ENCODE assay signal across 14 cellular contexts in genomic region chr18:21327101-21327500, GRCh38.
DNase-seq lines count a peak whose midpoint lies in the region; ATAC-seq and TF ChIP-seq lines count a peak whose summit lies in the region.
"Had no signal": no experiment of that assay in that cellular context is flagged by ENCODE, and none has a peak within 500 bp of the region (broad histone marks: within the 10 kb centered on the region; RNA-seq: fewer than 3 reads in every experiment).

No MANE protein-coding gene starts in this region.

- DNase-seq in GM23338 (ENCODE audit: low spot score) (peak; percentile 67), NCI-H1417 (lab: John Stamatoyannopoulos, UW) (peak in 2 of 3 experiments; percentile 43 to 83), PC-3 (peak; percentile 70), iPS-NIHi7 (ENCODE audit: extremely low spot score) (peak; percentile 32), DMS 273 treated with DMSO at 0.1 percent for 48 hours (lab: John Stamatoyannopoulos, UW) (no peak), AML-193 (lab: John Stamatoyannopoulos, UW) (no peak)
- DNase-seq: CD8-positive, alpha-beta memory T cell; DMS153; GOT3; IMR-90; NCI-H1436; NCI-H446; OCI-M1 had no signal

- H3K9me3 ChIP-seq in PC-3 (ENCODE audit: low read length), result no peaks in the 10 kb centered on the region

- H4K20me1 ChIP-seq in GM23338 (replicated peaks; ENCODE audit: insufficient read depth) (no peaks in the 10 kb centered on the region), PC-3 (ENCODE audit: low read length) (no peaks in the 10 kb centered on the region)

- H3F3A ChIP-seq in GM23338 (replicated peaks; ENCODE audit: low read depth) (no peaks in the 10 kb centered on the region), PC-3 (ENCODE audit: low read length, unreplicated experiment) (no peaks in the 10 kb centered on the region)

- CTCF ChIA-PET in PC-3 (lab: Charles Lee), result no interaction called here

- H3K79me2 ChIP-seq in GM23338 (replicated peaks; ENCODE audit: insufficient read depth) (no peaks in the 10 kb centered on the region), PC-3 (ENCODE audit: low read length) (no peaks in the 10 kb centered on the region)

- H3K9ac ChIP-seq in PC-3 (ENCODE audit: low read length), result peak overlapping the region; percentile 40

- H3K27ac ChIP-seq in GM23338 (ENCODE audit: low read depth) (no peak overlapping the region), PC-3 (ENCODE audit: low read length) (peak overlapping the region; percentile 95)

- H3K4me3 Mint-ChIP-seq in GM23338, result no peak overlapping the region; the same call in 2 of the 3 replicates
- H3K4me3 Mint-ChIP-seq: CD8-positive, alpha-beta memory T cell had no signal

- ATAC-seq in GM23338 (peak; percentile 73), PC-3 (no peak; the same call in 1 of the 2 replicates), GM19023 (IDR thresholded peaks at IDR 0.05; ENCODE audit: unreplicated experiment) (no peak)

- no peak overlapping the region for H3K27ac Mint-ChIP-seq in GM23338
- H3K27ac Mint-ChIP-seq: CD8-positive, alpha-beta memory T cell had no signal

- no peaks in the 10 kb centered on the region for H3K36me3 Mint-ChIP-seq in GM23338 (ENCODE audit: low read depth)

- peaks cover 31% of the 10 kb centered on the region for H3K4me1 Mint-ChIP-seq in GM23338
- H3K4me1 Mint-ChIP-seq: CD8-positive, alpha-beta memory T cell had no signal

- H3K4me3 ChIP-seq in GM23338 (no peak overlapping the region), PC-3 (ENCODE audit: low read length) (no peak overlapping the region)

- H3K9me2 ChIP-seq in GM23338 (ENCODE audit: insufficient read depth), result no peaks in the 10 kb centered on the region
- H3K9me2 ChIP-seq in PC-3 (replicated peaks; ENCODE audit: low read length), result no peaks in the 10 kb centered on the region

- intact Hi-C loops in PC-3 (cut with micrococcal nuclease), result no loop called here

- H3K36me3 ChIP-seq in GM23338 (ENCODE audit: insufficient read depth) (no peaks in the 10 kb centered on the region), PC-3 (ENCODE audit: low read depth, low read length) (no peaks in the 10 kb centered on the region)

- BruUV-seq in PC-3 (replicated peaks; lab: Mats Ljungman, UMichigan), result no TSS peak

- no peak overlapping the region for H2AFZ ChIP-seq in GM23338
- H2AFZ ChIP-seq in PC-3 (ENCODE audit: low read length), result peak overlapping the region; percentile 46; the same call in 1 of the 2 replicates

- H3K4me2 ChIP-seq in GM23338 (no peak overlapping the region), PC-3 (ENCODE audit: low read length) (peak overlapping the region; percentile 48)

- H3K27me3 ChIP-seq in GM23338 (ENCODE audit: insufficient read depth) (no peaks in the 10 kb centered on the region), PC-3 (ENCODE audit: low read length) (no peaks in the 10 kb centered on the region)

- H3K27me3 Mint-ChIP-seq in GM23338 (ENCODE audit: insufficient read depth, low read depth, poor library complexity), result no peaks in the 10 kb centered on the region

- POLR2A ChIA-PET in PC-3 (lab: Charles Lee; ENCODE audit: unreplicated experiment), result no interaction called here

- H3K9me3 Mint-ChIP-seq in GM23338, result no peaks in the 10 kb centered on the region
- H3K9me3 Mint-ChIP-seq: CD8-positive, alpha-beta memory T cell had no signal

- H3K4me1 ChIP-seq in GM23338 (ENCODE audit: insufficient read depth) (peaks cover 21% of the 10 kb centered on the region), PC-3 (ENCODE audit: insufficient read depth, low read length) (peaks cover 58% of the 10 kb centered on the region)

- no peak for TF ChIP-seq CTCF in GM23338 (conservative IDR thresholded peaks at IDR 0.05; ENCODE audit: low read depth in 2 of 2)
- no peak for TF ChIP-seq CTCF in PC-3 (conservative IDR thresholded peaks at IDR 0.05; ENCODE audit: low read depth, low read length)

TF ChIP-seq in GM23338, 12 proteins besides CTCF, POLR2A, EP300 and RAD21 (continues in another document):
- TF ChIP-seq EZH2phosphoT487 (IDR thresholded peaks at IDR 0.05; ENCODE audit: unreplicated experiment) (no peak), ETS1 (IDR thresholded peaks at IDR 0.05) (no peak), EZH2 (IDR thresholded peaks at IDR 0.05; ENCODE audit: low read depth, unreplicated experiment) (no peak), ZNF114 (CRISPR knock-in tag; IDR thresholded peaks at IDR 0.05) (no peak), ZNF331 (CRISPR knock-in tag; IDR thresholded peaks at IDR 0.05; ENCODE audit: low read depth) (no peak), CREB1 (CRISPR knock-in tag; IDR thresholded peaks at IDR 0.05; ENCODE audit: low read depth) (no peak), STAT1 (IDR thresholded peaks at IDR 0.05; ENCODE audit: unreplicated experiment) (no peak), REST (IDR thresholded peaks at IDR 0.05; ENCODE audit: unreplicated experiment) (no peak)

Comparison
In these comparisons a context has a peak if more than half of its experiments do, and no peak if none do; other contexts are left out.
1. DNase-seq: peak in GM23338 (single experiment), NCI-H1417 (2 of 3), PC-3 (single experiment) and iPS-NIHi7 (single experiment); none in DMS 273 treated with DMSO at 0.1 percent for 48 hours (single experiment) and AML-193 (0 of 2).